In the genomic region with DNA sequence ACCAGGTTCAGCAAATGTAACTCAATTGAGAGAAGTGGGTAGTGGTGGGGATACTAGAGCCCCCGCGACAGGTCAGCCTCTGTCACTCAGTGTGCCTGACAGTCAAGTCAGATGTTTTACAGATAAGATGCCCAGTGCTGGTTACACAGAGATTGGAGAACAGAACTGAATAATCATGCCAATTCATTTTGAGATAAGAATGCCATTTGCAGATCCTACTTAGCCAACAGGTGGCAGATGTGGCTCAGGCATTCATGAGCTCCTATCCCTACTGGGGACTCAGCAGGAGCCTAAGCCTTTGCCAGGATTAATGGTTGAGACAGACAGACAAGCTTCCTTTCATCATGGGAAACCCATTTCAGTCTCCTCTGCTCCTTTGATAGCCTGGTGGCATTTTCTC, we compare ENCODE assay signal across 9 cellular contexts.
DNase-seq lines count a peak whose midpoint lies in the region; ATAC-seq and TF ChIP-seq lines count a peak whose summit lies in the region.
"Had no signal": no experiment of that assay in that cellular context is flagged by ENCODE, and none has a peak within 500 bp of the region (broad histone marks: within the 10 kb centered on the region; RNA-seq: fewer than 3 reads in every experiment).

No MANE protein-coding gene starts in this region.

- H3K9me3 Mint-ChIP-seq in nephron: no peaks in the 10 kb centered on the region

- H3K4me3 Mint-ChIP-seq in nephron: no peak overlapping the region

- H4K20me1 ChIP-seq in mammary epithelial cell (ENCODE audit: insufficient read depth, low read length): no peaks in the 10 kb centered on the region

- no peak overlapping the region for H3K4me2 ChIP-seq in mammary epithelial cell (ENCODE audit: insufficient read depth, low read depth, low read length)

- dilution Hi-C loops in mammary epithelial cell (cut with HindIII; ENCODE audit: low sequenced_read_pairs): no loop called here

- intact Hi-C loops in mammary epithelial cell (cut with micrococcal nuclease): loop anchor here (1.0 to 10.0 kb wide), 4 partner anchors 62 to 212 kb away; no protein-coding TSS in a partner anchor

- DNase-seq in GM10248 (ENCODE audit: extremely low spot score): peak; percentile 15
- DNase-seq in NCI-H1436 (lab: John Stamatoyannopoulos, UW): peak; percentile 45
- peak; percentile 33 for DNase-seq in mammary epithelial cell
- DNase-seq in LoVo (ENCODE audit: low spot score): no peak
- DNase-seq in T-helper 9 cell: no peak

- no peaks in the 10 kb centered on the region for H3K9me3 ChIP-seq in mammary epithelial cell (replicated peaks; ENCODE audit: insufficient read depth, low read length)
- H3K9me3 ChIP-seq: adrenal gland had no signal

- no peaks in the 10 kb centered on the region for H3K79me2 ChIP-seq in mammary epithelial cell (ENCODE audit: insufficient read depth, low read length)

- H2AFZ ChIP-seq in mammary epithelial cell (ENCODE audit: low read depth, low read length): no peak overlapping the region

- no TSS peak for BruUV-seq in mammary epithelial cell (replicated peaks; lab: Mats Ljungman, UMichigan)

- TF ChIP-seq CTCF in GM10248 (IDR thresholded peaks at IDR 0.05; ENCODE audit: control extremely low read depth, extremely low read depth, low read depth, missing control alignments) (no peak), mammary epithelial cell (conservative IDR thresholded peaks at IDR 0.05 in 1 of 2, IDR thresholded peaks at IDR 0.05 in 1 of 2; ENCODE audit: extremely low read depth in 1 of 2, insufficient read depth in 1 of 2, low read depth in 1 of 2, low read length in 2 of 2) (peak in 1 of 2 donors; percentile 64), nephron (IDR thresholded peaks at IDR 0.05; ENCODE audit: unreplicated experiment in 3 of 3) (peak in 2 of 3 experiments; percentile 30 to 37)

- no peak overlapping the region for H3K9ac ChIP-seq in mammary epithelial cell (ENCODE audit: insufficient read depth, low read length)

- no peaks in the 10 kb centered on the region for H3K36me3 Mint-ChIP-seq in nephron (ENCODE audit: low read depth)

- H3K36me3 ChIP-seq in mammary epithelial cell (ENCODE audit: insufficient read depth, low read length): peaks cover 4% of the 10 kb centered on the region
- H3K36me3 ChIP-seq: adrenal gland had no signal

- no peaks in the 10 kb centered on the region for H3K27me3 ChIP-seq in mammary epithelial cell (ENCODE audit: insufficient read depth, low read length)
- H3K27me3 ChIP-seq: adrenal gland had no signal

- H3K4me1 ChIP-seq in mammary epithelial cell (ENCODE audit: insufficient read depth, low read length): peaks cover under 1% of the 10 kb centered on the region
- H3K4me1 ChIP-seq: adrenal gland had no signal

- 91% methylated on average over 2 of the region's 2 CpGs for WGBS in mammary epithelial cell (ENCODE audit: low coverage, missing lambda C conversion rate)

- ATAC-seq in HG02840 (IDR thresholded peaks at IDR 0.05; ENCODE audit: low FRiP score, unreplicated experiment) (no peak), HG03095 (IDR thresholded peaks at IDR 0.05; ENCODE audit: unreplicated experiment) (no peak)

- no peak overlapping the region for H3K4me3 ChIP-seq in mammary epithelial cell (replicated peaks in 1 of 3; ENCODE audit: insufficient read depth in 1 of 3, low read depth in 2 of 3, low read length in 3 of 3)
- H3K4me3 ChIP-seq: adrenal gland had no signal

- peaks cover 10% of the 10 kb centered on the region for H3K4me1 Mint-ChIP-seq in nephron

- peaks cover 19% of the 10 kb centered on the region for H3K27me3 Mint-ChIP-seq in nephron (ENCODE audit: low read depth)

- no peak overlapping the region for H3K27ac Mint-ChIP-seq in nephron

- no peak overlapping the region for H3K27ac ChIP-seq in mammary epithelial cell (ENCODE audit: insufficient read depth, low read depth, low read length)
- H3K27ac ChIP-seq: adrenal gland had no signal

- POLR2A ChIA-PET in GM10248 (lab: Yijun Ruan, JAX): no interaction called here

- CTCF ChIA-PET in GM10248 (lab: Yijun Ruan, JAX) (interaction anchor here (0.7 to 1.1 kb wide), 2 partner anchors 10 to 25 kb away, joined by 3 read pairs; no protein-coding TSS in a partner anchor), mammary epithelial cell (lab: Charles Lee; ENCODE audit: low non-redundant PET) (interaction anchor here (0.5 to 1.1 kb wide), 6 partner anchors 11 to 212 kb away, joined by 3 to 41 read pairs (median 4); no protein-coding TSS in a partner anchor)

- in situ Hi-C loops in mammary epithelial cell (cut with MboI; ENCODE audit: low sequenced_read_pairs in 2 of 2): loop anchor here in 1 of 2 donors (10.0 kb wide), 1 partner anchor 211 kb away; no protein-coding TSS in a partner anchor

Comparison
In these comparisons a context has a peak if more than half of its experiments do, and no peak if none do; other contexts are left out.
1. DNase-seq: peak in GM10248 (single experiment), NCI-H1436 (single experiment) and mammary epithelial cell (single experiment); none in LoVo (single experiment) and T-helper 9 cell (single experiment).